ENCODE assay signal across 1 cellular context in the genomic region with DNA sequence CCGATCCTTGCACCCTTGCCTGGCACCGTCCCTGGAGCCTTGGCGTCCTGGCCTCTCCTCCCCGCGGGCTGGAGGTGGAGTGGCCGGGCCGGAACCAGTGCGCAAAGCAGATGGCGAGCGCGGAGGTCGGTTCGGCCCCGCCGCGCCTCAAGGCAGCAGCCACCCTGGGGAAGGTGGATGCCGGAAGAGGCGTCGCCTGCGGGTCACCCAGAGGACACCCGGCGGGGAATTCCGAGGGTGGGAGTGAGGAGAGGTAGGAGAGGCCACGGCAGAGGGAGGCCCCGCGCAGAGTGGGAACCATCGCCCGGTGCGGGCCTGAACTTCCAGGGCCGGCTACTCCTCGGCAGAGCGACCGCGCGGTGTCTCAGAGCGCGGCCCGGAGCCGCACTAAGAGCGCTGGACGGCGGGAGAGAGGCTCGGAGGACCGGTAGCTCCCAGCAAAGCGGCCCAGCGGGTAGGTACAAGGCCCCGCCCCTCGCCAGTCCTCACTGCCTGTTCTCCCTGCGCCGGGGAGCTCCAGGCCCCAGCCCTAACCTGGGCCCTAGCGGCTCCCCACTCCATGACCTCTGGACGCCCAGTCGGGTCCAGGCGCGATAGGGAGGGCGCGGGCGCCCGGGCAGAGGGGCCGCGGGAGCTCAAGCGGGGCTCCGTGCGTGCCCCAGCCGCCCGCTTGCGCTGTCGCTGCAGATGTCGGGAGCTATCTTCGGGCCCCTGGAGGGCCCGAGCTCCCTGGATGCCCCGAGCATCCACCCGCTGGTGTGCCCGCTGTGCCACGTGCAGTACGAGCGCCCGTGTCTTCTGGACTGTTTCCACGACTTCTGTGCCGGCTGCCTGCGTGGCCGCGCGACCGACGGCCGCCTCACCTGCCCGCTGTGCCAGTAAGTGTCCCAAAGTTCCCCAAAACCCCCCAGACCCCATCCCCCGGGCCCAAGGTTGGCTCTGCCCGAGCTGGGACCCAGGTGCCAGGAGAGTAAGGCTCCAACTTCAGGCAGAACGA.
A peak's percentile ranks its signal among the peaks of the same experiment; 100 is the strongest.
TF ChIP-seq lines count a peak whose summit lies in the region.

A gene with protein sequence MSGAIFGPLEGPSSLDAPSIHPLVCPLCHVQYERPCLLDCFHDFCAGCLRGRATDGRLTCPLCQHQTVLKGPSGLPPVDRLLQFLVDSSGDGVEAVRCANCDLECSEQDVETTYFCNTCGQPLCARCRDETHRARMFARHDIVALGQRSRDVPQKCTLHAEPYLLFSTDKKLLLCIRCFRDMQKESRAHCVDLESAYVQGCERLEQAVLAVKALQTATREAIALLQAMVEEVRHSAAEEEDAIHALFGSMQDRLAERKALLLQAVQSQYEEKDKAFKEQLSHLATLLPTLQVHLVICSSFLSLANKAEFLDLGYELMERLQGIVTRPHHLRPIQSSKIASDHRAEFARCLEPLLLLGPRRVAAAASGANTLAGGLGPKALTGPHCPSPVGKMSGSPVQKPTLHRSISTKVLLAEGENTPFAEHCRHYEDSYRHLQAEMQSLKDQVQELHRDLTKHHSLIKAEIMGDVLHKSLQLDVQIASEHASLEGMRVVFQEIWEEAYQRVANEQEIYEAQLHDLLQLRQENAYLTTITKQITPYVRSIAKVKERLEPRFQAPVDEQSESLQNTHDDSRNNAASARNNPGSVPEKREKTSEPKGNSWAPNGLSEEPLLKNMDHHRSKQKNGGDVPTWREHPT (plus strand): TSS at position 271 of the 997 bp plus-strand sequence. CDS start 417 bp downstream, at position 688.

TF ChIP-seq in H1, 55 proteins besides CTCF, POLR2A, EP300 and RAD21 (continued from another document):
- TF ChIP-seq EGR1 (IDR thresholded peaks at IDR 0.05; ENCODE audit: borderline replicate concordance, low read depth, low read length) (no peak), TAF1 (IDR thresholded peaks at IDR 0.05; ENCODE audit: low read depth, low read length) (peak; percentile 40; the same call in 1 of the 2 replicates), ASH2L (IDR thresholded peaks at IDR 0.05; ENCODE audit: low read length) (peak; percentile 34), POLR2AphosphoS5 (IDR thresholded peaks at IDR 0.05; ENCODE audit: low read depth, low read length) (0 out of 2 replicates have a peak, but pooled peaks have one; percentile 23), SUZ12 (IDR thresholded peaks at IDR 0.05; ENCODE audit: low read length) (peak; percentile 31; the same call in 1 of the 2 replicates), TEAD4 (IDR thresholded peaks at IDR 0.05; ENCODE audit: low read depth, low read length) (0 out of 2 replicates have a peak, but pooled peaks have one; percentile 65), CBX8 (IDR thresholded peaks at IDR 0.05; ENCODE audit: borderline replicate concordance, low read depth, low read length) (no peak), POU5F1 (IDR thresholded peaks at IDR 0.05; ENCODE audit: low read depth, low read length) (no peak), PHF8 (conservative IDR thresholded peaks at IDR 0.05; ENCODE audit: low read depth, low read length) (peak; percentile 46; the same call in 1 of the 2 replicates), EZH2 (IDR thresholded peaks at IDR 0.05; ENCODE audit: low read depth, low read length, severe bottlenecking) (peak; percentile 15), SIRT6 (IDR thresholded peaks at IDR 0.05; ENCODE audit: low read length) (no peak), RBBP5 (IDR thresholded peaks at IDR 0.05; ENCODE audit: borderline replicate concordance, low read depth, low read length) (peak; percentile 54; the same call in 1 of the 2 replicates), CTBP2 (IDR thresholded peaks at IDR 0.05; ENCODE audit: borderline replicate concordance, insufficient read depth, insufficient read length, low read length) (peak; percentile 87), E2F6 (IDR thresholded peaks at IDR 0.05) (no peak)
TF ChIP-seq in H1: peak in this region for 13.
